ENCODE assay signal across 24 cellular contexts in genomic region chr11:15710593-15711260, GRCh38.
DNase-seq lines count a peak whose midpoint lies in the region; ATAC-seq lines count a peak whose summit lies in the region.
"Had no signal": no experiment of that assay in that cellular context is flagged by ENCODE, and none has a peak within 500 bp of the region (broad histone marks: within the 10 kb centered on the region; RNA-seq: fewer than 3 reads in every experiment).

No MANE protein-coding gene starts in this region.

- DNase-seq in NCI-H2107 treated with DMSO at 0.1 percent for 48 hours (lab: John Stamatoyannopoulos, UW; ENCODE audit: unreplicated experiment) (peak; percentile 31), NCI-H2107 (lab: John Stamatoyannopoulos, UW) (no peak), NCI-H69 (lab: John Stamatoyannopoulos, UW) (peak; percentile 54), left kidney (ENCODE audit: low read depth, low spot score) (peak; percentile 29), superior temporal gyrus (ENCODE audit: extremely low spot score) (peak; percentile 58), NCI-H226 (no peak), amygdala (lab: John Stamatoyannopoulos, UW) (no peak)
- DNase-seq: activated CD8-positive, alpha-beta T cell treated with anti-CD3 and anti-CD28 coated beads, Interleukin-2, amount 10 ng/mL, durations not matched to agents 7 days and 5 days; activated naive CD4-positive, alpha-beta T cell; AML-193; CD8-positive, alpha-beta T cell; colonic mucosa; head of caudate nucleus; Karpas-422; left ventricle myocardium superior; NCI-H1048; NCI-H2081; OCI-M1; SHP77; stimulated activated CD4-positive, alpha-beta T cell treated with anti-CD3 and anti-CD28 coated beads, Interleukin-2, amount 100 ng/mL, for 48 hours; stimulated activated naive CD4-positive, alpha-beta T cell had no signal

- H3K4me1 Mint-ChIP-seq in activated T-helper 17 cell treated with anti-CD3 and anti-CD28 coated beads, Interleukin-2, amount 50 U/mL, for 72 hours, result no peaks in the 10 kb centered on the region

- no peak overlapping the region for H3K4me3 Mint-ChIP-seq in activated T-helper 17 cell treated with anti-CD3 and anti-CD28 coated beads, Interleukin-2, amount 50 U/mL, for 72 hours
- H3K4me3 Mint-ChIP-seq: activated CD8-positive, alpha-beta T cell treated with anti-CD3 and anti-CD28 coated beads, Interleukin-2, amount 10 ng/mL, durations not matched to agents 7 days and 5 days; CD8-positive, alpha-beta T cell; neural crest cell had no signal

- no peak for ATAC-seq in activated T-helper 17 cell treated with anti-CD3 and anti-CD28 coated beads, Interleukin-2, amount 50 U/mL, for 72 hours (replicated peaks)
- ATAC-seq: activated CD8-positive, alpha-beta T cell treated with anti-CD3 and anti-CD28 coated beads, Interleukin-2, amount 10 ng/mL, durations not matched to agents 7 days and 5 days; CD8-positive, alpha-beta T cell; GM12878; left ventricle myocardium superior had no signal

- H3K27me3 Mint-ChIP-seq in activated T-helper 17 cell treated with anti-CD3 and anti-CD28 coated beads, Interleukin-2, amount 50 U/mL, for 72 hours, result peaks cover 5% of the 10 kb centered on the region

- peaks cover 9% of the 10 kb centered on the region for H3K9me3 Mint-ChIP-seq in activated T-helper 17 cell treated with anti-CD3 and anti-CD28 coated beads, Interleukin-2, amount 50 U/mL, for 72 hours
- H3K9me3 Mint-ChIP-seq: CD8-positive, alpha-beta T cell had no signal

- no peak overlapping the region for H3K27ac Mint-ChIP-seq in activated T-helper 17 cell treated with anti-CD3 and anti-CD28 coated beads, Interleukin-2, amount 50 U/mL, for 72 hours
- H3K27ac Mint-ChIP-seq: activated CD8-positive, alpha-beta T cell treated with anti-CD3 and anti-CD28 coated beads, Interleukin-2, amount 10 ng/mL, durations not matched to agents 7 days and 5 days; CD8-positive, alpha-beta T cell had no signal

- H3K36me3 Mint-ChIP-seq in activated T-helper 17 cell treated with anti-CD3 and anti-CD28 coated beads, Interleukin-2, amount 50 U/mL, for 72 hours (ENCODE audit: low read depth), result no peaks in the 10 kb centered on the region
- H3K36me3 Mint-ChIP-seq: CD8-positive, alpha-beta T cell had no signal

Comparison
In these comparisons a context has a peak if more than half of its experiments do, and no peak if none do; other contexts are left out.
1. DNase-seq: peak in NCI-H2107 treated with DMSO at 0.1 percent for 48 hours (single experiment), NCI-H69 (single experiment), left kidney (single experiment) and superior temporal gyrus (single experiment); none in NCI-H2107 (single experiment), NCI-H226 (single experiment) and amygdala (0 of 56).